Comparison of ENCODE assay signal across 8 cellular contexts in genomic region chr9:105244274-105244995, GRCh38. TPM values are rescaled to one million over a fixed set of nuclear protein-coding genes. Genes with fewer than 3 reads are reported as not detected.
DNase-seq lines count a peak whose midpoint lies in the region; ATAC-seq, FAIRE-seq and TF ChIP-seq lines count a peak whose summit lies in the region.

Gene SLC44A1, plus strand, starts transcription at chr9:105244651. Its CDS starts 218 bp downstream, at chr9:105244869.

- H3K9me2 ChIP-seq in hepatocyte (replicated peaks; ENCODE audit: insufficient read depth) = no peaks in the 10 kb centered on the region

- H2AFZ ChIP-seq in hepatocyte = peak within 1 kb of the TSS; percentile 90

- FAIRE-seq in GM18507 (lab: Jason Lieb, UNC) = peak; percentile 81

- no peaks in the 10 kb centered on the region for H3K36me3 ChIP-seq in hepatocyte (replicated peaks; ENCODE audit: insufficient read depth, low read depth)

- H3K4me2 ChIP-seq in hepatocyte = peak within 1 kb of the TSS; percentile 89

- peak within 1 kb of the TSS; percentile 91 for H3K27ac ChIP-seq in hepatocyte

- H3K4me1 ChIP-seq in hepatocyte (ENCODE audit: insufficient read depth) = peaks cover 38% of the 10 kb centered on the region

- WGBS in hepatocyte (ENCODE audit: low lambda C conversion rate, missing lambda C conversion rate) = 2% methylated on average over 27 of the region's 102 CpGs

- ATAC-seq in HG02973 (IDR thresholded peaks at IDR 0.05; ENCODE audit: unreplicated experiment) = peak; percentile 86

- peaks cover 5% of the 10 kb centered on the region for H4K20me1 ChIP-seq in hepatocyte (ENCODE audit: insufficient read depth, poor library complexity, severe bottlenecking)

- H3K27me3 ChIP-seq in hepatocyte = no peaks in the 10 kb centered on the region

- no peaks in the 10 kb centered on the region for H3K9me3 ChIP-seq in hepatocyte (ENCODE audit: low read depth)

- peak within 1 kb of the TSS; percentile 66 for H3K4me3 ChIP-seq in hepatocyte

- TF ChIP-seq CTCF in hepatocyte (IDR thresholded peaks at IDR 0.05; ENCODE audit: poor library complexity) = no peak

- peak; percentile 69 for DNase-seq in GM18507 (ENCODE audit: extremely low spot score, insufficient read length, low read depth)
- peak; percentile 91 to 93 for DNase-seq in NCI-H1930 (lab: John Stamatoyannopoulos, UW)
- peak; percentile 86 for DNase-seq in T-helper 9 cell
- peak; percentile 98 for DNase-seq in astrocyte of the hippocampus (ENCODE audit: low read depth, low spot score)
- peak; percentile 98 for DNase-seq in hepatocyte (ENCODE audit: low spot score)
- peak; percentile 97 for DNase-seq in retina
- DNase-seq in OCI-M2 (lab: John Stamatoyannopoulos, UW; ENCODE audit: unreplicated experiment) = no peak

- H3K79me2 ChIP-seq in hepatocyte = peaks cover 39% of the 10 kb centered on the region

RNA-seq across cellular contexts. Expression of gene SLC44A1, which starts in this region (rescaled TPM):
- 62.9 and 64.9 TPM in 2 replicates for total RNA-seq in hepatocyte
- 26.4 and 31.3 TPM in 2 replicates for polyA plus RNA-seq in hepatocyte
